ENCODE assay signal across 13 cellular contexts in the genomic region with DNA sequence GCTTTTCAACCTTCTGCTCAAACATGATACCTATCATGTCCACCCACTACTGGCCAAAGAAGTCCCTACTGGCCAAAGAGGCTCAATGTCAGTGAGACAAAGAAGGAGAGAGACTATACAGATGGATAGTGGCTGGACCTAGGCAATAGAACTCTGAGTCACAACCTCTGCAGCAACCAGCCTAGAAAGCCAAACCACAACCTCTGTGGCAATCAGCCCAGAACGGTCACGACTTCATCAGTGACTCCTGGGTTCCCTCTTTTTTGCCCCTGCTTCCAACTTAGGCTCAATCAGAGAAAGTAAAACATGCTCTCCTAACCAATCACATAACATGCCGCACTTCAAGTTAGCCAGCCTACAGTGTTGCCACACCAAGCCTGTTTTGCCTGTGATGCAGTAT.
A peak's percentile ranks its signal among the peaks of the same experiment; 100 is the strongest.
DNase-seq lines count a peak whose midpoint lies in the region; ATAC-seq, FAIRE-seq and TF ChIP-seq lines count a peak whose summit lies in the region.
"Had no signal": no experiment of that assay in that cellular context is flagged by ENCODE, and none has a peak within 500 bp of the region (broad histone marks: within the 10 kb centered on the region; RNA-seq: fewer than 3 reads in every experiment).

No MANE protein-coding gene starts in this region.

- WGBS in H1 (ENCODE audit: extremely low coverage in 1 of 2, insufficient coverage in 1 of 2, insufficient read length in 1 of 2, insufficient replicate concordance in 2 of 2, low coverage in 1 of 2, low lambda C conversion rate in 2 of 2, missing lambda C conversion rate in 1 of 2), 2 experiments, result 92% methylated on average over 3 of the region's 3 CpGs; no CpG with 5 or more reads in 1 of the 2 experiments
- WGBS in psoas muscle, 3 donors, result 78 to 86% (median 83%) methylated on average over 3 of the region's 3 CpGs

- no peak overlapping the region for H3K4me3 ChIP-seq in H1 (ENCODE audit: extremely low read depth in 1 of 4, insufficient read depth in 2 of 4, low read depth in 3 of 4, low read length in 4 of 4)
- no peak overlapping the region for H3K4me3 ChIP-seq in psoas muscle
- H3K4me3 ChIP-seq in WERI-Rb-1 (ENCODE audit: low read depth, low read length), result no peak overlapping the region

- H2BK20ac ChIP-seq in H1 (ENCODE audit: low read length), result no peak overlapping the region

- H2AFZ ChIP-seq in H1 (ENCODE audit: low read length), result no peak overlapping the region

- H3K56ac ChIP-seq in H1 (replicated peaks; ENCODE audit: insufficient read length, low read depth, low read length), result no peak overlapping the region

- H2BK5ac ChIP-seq in H1 (ENCODE audit: low read depth, low read length), result no peak overlapping the region

- H3K23ac ChIP-seq in H1 (ENCODE audit: insufficient read length), result no peak overlapping the region

- ATAC-seq in GM19463 (IDR thresholded peaks at IDR 0.05; ENCODE audit: unreplicated experiment) (peak; percentile 42), psoas muscle (peak in 1 of 4 donors; percentile 39)
- ATAC-seq: naive thymus-derived CD8-positive, alpha-beta T cell; stimulated activated naive CD8-positive, alpha-beta T cell treated with anti-CD3 and anti-CD28 coated beads, Interleukin-15, amount 100 ng/mL, for 72 hours; T-helper 17 cell had no signal

- CTCF ChIA-PET in H1 (lab: Charles Lee; ENCODE audit: partially characterized antibody), result interaction anchor here (1.1 kb wide), 1 partner anchor 61 kb away, joined by 3 read pairs; no protein-coding TSS in a partner anchor

- H3K4ac ChIP-seq in H1 (replicated peaks; ENCODE audit: insufficient read length, low read depth, low read length), result no peak overlapping the region

- no peak overlapping the region for H2BK12ac ChIP-seq in H1 (ENCODE audit: low read depth, low read length)

- peak overlapping the region; percentile 38; the same call in 1 of the 2 replicates for H4K8ac ChIP-seq in H1 (ENCODE audit: extremely low read depth, insufficient read depth, low read length)

- FAIRE-seq in H1 (lab: Jason Lieb, UNC), result no peak
- FAIRE-seq: HTR-8/SVneo had no signal

- no peak overlapping the region for H2AK5ac ChIP-seq in H1 (ENCODE audit: low read depth, low read length)

- H4K5ac ChIP-seq in H1 (ENCODE audit: insufficient read length, low read depth, low read length), result no peak overlapping the region

- H3K27me3 ChIP-seq in H1 (replicated peaks in 1 of 4; ENCODE audit: control insufficient read depth in 3 of 4, extremely low read depth in 1 of 4, insufficient read depth in 3 of 4, low read length in 3 of 4), result no peaks in the 10 kb centered on the region
- no peaks in the 10 kb centered on the region for H3K27me3 ChIP-seq in psoas muscle (ENCODE audit: insufficient read depth in 3 of 3, low read length in 2 of 3)
- no peaks in the 10 kb centered on the region for H3K27me3 ChIP-seq in WERI-Rb-1 (ENCODE audit: insufficient read depth, low read depth, severe bottlenecking)

- H2BK120ac ChIP-seq in H1 (replicated peaks; ENCODE audit: low read depth, low read length), result no peak overlapping the region

- TF ChIP-seq POLR2A in H1 (IDR thresholded peaks at IDR 0.05; ENCODE audit: control extremely low read depth in 1 of 2, low read depth in 2 of 2, low read length in 2 of 2), result no peak

- peak; percentile 62 for DNase-seq in NOMO-1 treated with DMSO at 0.1 percent for 48 hours (lab: John Stamatoyannopoulos, UW; ENCODE audit: unreplicated experiment)
- no peak for DNase-seq in H1 (ENCODE audit: low read depth in 1 of 2, low spot score in 2 of 2)
- DNase-seq in psoas muscle, result peak; percentile 42 to 65
- DNase-seq in DMS79 treated with DMSO at 0.1 percent for 48 hours (lab: John Stamatoyannopoulos, UW), result no peak
- DNase-seq in WERI-Rb-1, result no peak
- no peak for DNase-seq in ecto neural progenitor cell (ENCODE audit: low spot score)
- DNase-seq in activated T-cell treated with anti-CD3 and anti-CD28 coated beads, Interleukin-2, amount 50 U/mL, for 24 hours, result no peak
- DNase-seq: naive thymus-derived CD8-positive, alpha-beta T cell; NCI-H446 treated with DMSO at 0.1 percent for 48 hours; stimulated activated naive CD8-positive, alpha-beta T cell treated with anti-CD3 and anti-CD28 coated beads, Interleukin-15, amount 100 ng/mL, for 72 hours; T-helper 17 cell had no signal

- H3K9me3 Mint-ChIP-seq in activated T-cell treated with anti-CD3 and anti-CD28 coated beads, Interleukin-2, amount 50 U/mL, for 24 hours, result no peaks in the 10 kb centered on the region
- H3K9me3 Mint-ChIP-seq: stimulated activated naive CD8-positive, alpha-beta T cell treated with anti-CD3 and anti-CD28 coated beads, Interleukin-15, amount 100 ng/mL, for 72 hours had no signal

- no peaks in the 10 kb centered on the region for H3K36me3 Mint-ChIP-seq in activated T-cell treated with anti-CD3 and anti-CD28 coated beads, Interleukin-2, amount 50 U/mL, for 24 hours (ENCODE audit: low read depth)

- H3K36me3 ChIP-seq in H1 (ENCODE audit: control insufficient read depth in 2 of 4, insufficient read depth in 4 of 4, low read length in 3 of 4) (no peaks in the 10 kb centered on the region), psoas muscle (ENCODE audit: insufficient read depth in 1 of 2, low read depth in 1 of 2) (no peaks in the 10 kb centered on the region), WERI-Rb-1 (no peaks in the 10 kb centered on the region)

- no peak overlapping the region for H4K91ac ChIP-seq in H1 (replicated peaks; ENCODE audit: insufficient read length, low read length)

- H2BK15ac ChIP-seq in H1 (ENCODE audit: low read length), result no peak overlapping the region

- no peak overlapping the region for H3K9ac ChIP-seq in H1 (replicated peaks in 1 of 4; ENCODE audit: extremely low read depth in 1 of 4, low read depth in 3 of 4, low read length in 3 of 4)

- no peak overlapping the region for H3K14ac ChIP-seq in H1 (ENCODE audit: insufficient read length)

- H3K79me1 ChIP-seq in H1 (ENCODE audit: low read depth, low read length), result no peaks in the 10 kb centered on the region

- no peak overlapping the region for H3K4me2 ChIP-seq in H1 (ENCODE audit: insufficient read depth in 1 of 2, low read depth in 2 of 2, low read length in 2 of 2)

- TF ChIP-seq EP300 in H1 (IDR thresholded peaks at IDR 0.05; ENCODE audit: borderline replicate concordance in 1 of 2, low read depth in 2 of 2, low read length in 2 of 2), result no peak

- TF ChIP-seq CTCF in H1 (IDR thresholded peaks at IDR 0.05; ENCODE audit: control extremely low read depth in 1 of 3, insufficient read depth in 1 of 3, low read depth in 1 of 3, low read length in 3 of 3), result no peak
- no peak for TF ChIP-seq CTCF in psoas muscle (IDR thresholded peaks at IDR 0.05)
- no peak for TF ChIP-seq CTCF in WERI-Rb-1 (IDR thresholded peaks at IDR 0.05; ENCODE audit: low read depth, low read length)

- no peaks in the 10 kb centered on the region for H3K27me3 Mint-ChIP-seq in activated T-cell treated with anti-CD3 and anti-CD28 coated beads, Interleukin-2, amount 50 U/mL, for 24 hours
- H3K27me3 Mint-ChIP-seq: stimulated activated naive CD8-positive, alpha-beta T cell treated with anti-CD3 and anti-CD28 coated beads, Interleukin-15, amount 100 ng/mL, for 72 hours; T-helper 17 cell had no signal

- intact Hi-C loops in psoas muscle (cut with DNase I), result no loop called here

- no peaks in the 10 kb centered on the region for H3K4me1 ChIP-seq in H1 (replicated peaks in 1 of 4; ENCODE audit: control insufficient read depth in 3 of 4, insufficient read depth in 4 of 4, low read length in 3 of 4)
- no peaks in the 10 kb centered on the region for H3K4me1 ChIP-seq in psoas muscle

- POLR2A ChIA-PET in H1 (lab: Charles Lee; ENCODE audit: partially characterized antibody), result no interaction called here

- H3K23me2 ChIP-seq in H1 (ENCODE audit: low read depth, low read length), result no peaks in the 10 kb centered on the region

- no peak overlapping the region for H3K27ac ChIP-seq in H1 (ENCODE audit: low read depth, low read length)
- no peak overlapping the region for H3K27ac ChIP-seq in psoas muscle
- no peak overlapping the region for H3K27ac ChIP-seq in WERI-Rb-1

- no peaks in the 10 kb centered on the region for H4K20me1 ChIP-seq in H1 (replicated peaks in 1 of 2; ENCODE audit: control insufficient read depth in 1 of 2, insufficient read depth in 2 of 2, low read length in 2 of 2)

- no peaks in the 10 kb centered on the region for H3K4me1 Mint-ChIP-seq in activated T-cell treated with anti-CD3 and anti-CD28 coated beads, Interleukin-2, amount 50 U/mL, for 24 hours (ENCODE audit: low read depth)
- H3K4me1 Mint-ChIP-seq: naive thymus-derived CD8-positive, alpha-beta T cell; stimulated activated naive CD8-positive, alpha-beta T cell treated with anti-CD3 and anti-CD28 coated beads, Interleukin-15, amount 100 ng/mL, for 72 hours; T-helper 17 cell had no signal

- no peaks in the 10 kb centered on the region for H3K79me2 ChIP-seq in H1 (ENCODE audit: control insufficient read depth in 1 of 2, insufficient read depth in 2 of 2, low read length in 2 of 2)

- H3K18ac ChIP-seq in H1 (ENCODE audit: extremely low read depth, low read length), result no peak overlapping the region

- no peaks in the 10 kb centered on the region for H3K9me3 ChIP-seq in H1 (ENCODE audit: insufficient read depth in 2 of 2, low read depth in 1 of 2, low read length in 1 of 2)
- H3K9me3 ChIP-seq in psoas muscle, result no peaks in the 10 kb centered on the region
- H3K9me3 ChIP-seq in WERI-Rb-1 (ENCODE audit: severe bottlenecking), result peaks cover 5% of the 10 kb centered on the region

- no peak overlapping the region for H3K27ac Mint-ChIP-seq in activated T-cell treated with anti-CD3 and anti-CD28 coated beads, Interleukin-2, amount 50 U/mL, for 24 hours
- H3K27ac Mint-ChIP-seq: stimulated activated naive CD8-positive, alpha-beta T cell treated with anti-CD3 and anti-CD28 coated beads, Interleukin-15, amount 100 ng/mL, for 72 hours; T-helper 17 cell had no signal

- TF ChIP-seq RAD21 in H1 (IDR thresholded peaks at IDR 0.05 in 1 of 2, conservative IDR thresholded peaks at IDR 0.05 in 1 of 2; ENCODE audit: low read depth in 2 of 2, low read length in 2 of 2), result no peak

- no peak overlapping the region for H3K4me3 Mint-ChIP-seq in activated T-cell treated with anti-CD3 and anti-CD28 coated beads, Interleukin-2, amount 50 U/mL, for 24 hours
- H3K4me3 Mint-ChIP-seq: naive thymus-derived CD8-positive, alpha-beta T cell; stimulated activated naive CD8-positive, alpha-beta T cell treated with anti-CD3 and anti-CD28 coated beads, Interleukin-15, amount 100 ng/mL, for 72 hours; T-helper 17 cell had no signal

TF ChIP-seq in H1, 55 proteins besides CTCF, POLR2A, EP300 and RAD21:
- TF ChIP-seq RXRA (IDR thresholded peaks at IDR 0.05; ENCODE audit: insufficient read depth, low read depth, low read length) (no peak), CHD1 (IDR thresholded peaks at IDR 0.05; ENCODE audit: low read depth, low read length) (no peak), SP2 (IDR thresholded peaks at IDR 0.05; ENCODE audit: low read length) (no peak), SAP30 (IDR thresholded peaks at IDR 0.05; ENCODE audit: insufficient read depth, insufficient replicate concordance, low read length) (no peak), SIN3A (conservative IDR thresholded peaks at IDR 0.05 in 1 of 2, IDR thresholded peaks at IDR 0.05 in 1 of 2; ENCODE audit: low read depth in 1 of 2, low read length in 2 of 2) (no peak), SIRT6 (IDR thresholded peaks at IDR 0.05; ENCODE audit: low read length) (no peak)

Comparison
In these comparisons a context has a peak if more than half of its experiments do, and no peak if none do; other contexts are left out.
1. DNase-seq: peak in NOMO-1 treated with DMSO at 0.1 percent for 48 hours (single experiment) and psoas muscle (2 of 2); none in H1 (0 of 2), DMS79 treated with DMSO at 0.1 percent for 48 hours (single experiment), WERI-Rb-1 (single experiment), ecto neural progenitor cell (single experiment) and activated T-cell treated with anti-CD3 and anti-CD28 coated beads, Interleukin-2, amount 50 U/mL, for 24 hours (single experiment).